Comparison of ENCODE assay signal across 1 cellular context in the genomic region with DNA sequence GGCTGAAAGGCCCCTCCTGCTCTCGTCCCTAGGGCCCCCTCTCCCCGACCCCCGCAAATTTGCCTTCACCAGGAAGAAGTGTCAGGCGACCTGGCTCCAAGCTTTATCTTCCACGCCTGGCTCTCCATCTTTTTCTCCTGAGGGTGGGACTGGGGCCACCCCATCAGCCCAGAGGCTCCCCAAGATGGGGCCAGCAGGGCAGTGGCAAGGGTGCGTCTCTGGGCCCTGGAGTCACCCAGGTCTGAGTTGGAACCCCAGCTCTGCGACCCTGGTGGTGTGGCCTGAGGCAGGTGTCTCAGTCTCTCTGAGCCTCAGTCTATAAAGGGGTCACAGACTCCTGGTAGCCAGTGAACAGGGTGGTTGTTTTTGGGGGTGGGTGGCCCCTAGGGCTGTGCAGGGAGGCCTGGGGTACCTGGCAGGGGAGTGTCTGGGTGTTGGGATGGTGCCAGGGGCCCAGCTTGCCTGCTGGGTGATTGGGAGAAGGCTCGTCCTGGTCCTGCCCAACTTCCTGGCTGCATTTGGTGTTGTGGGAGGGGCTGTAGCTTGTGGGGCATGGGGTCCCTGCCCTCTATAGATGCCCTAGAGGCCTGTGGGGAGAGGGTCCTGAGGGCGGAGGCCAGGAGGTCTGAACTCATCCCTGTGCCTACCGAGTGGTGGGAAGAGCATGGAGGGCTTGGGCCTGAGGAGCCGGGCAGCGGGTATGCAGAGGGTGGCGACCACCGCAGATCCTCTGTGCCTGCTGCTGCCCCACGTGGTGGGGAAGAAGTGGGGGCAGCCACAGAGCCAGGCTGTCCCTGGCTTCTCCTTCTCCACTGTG.
TF ChIP-seq lines count a peak whose summit lies in the region.

No MANE protein-coding gene starts in this region.

TF ChIP-seq in GM23338, 12 proteins besides CTCF, POLR2A, EP300 and RAD21:
- TF ChIP-seq, protein P1, sequence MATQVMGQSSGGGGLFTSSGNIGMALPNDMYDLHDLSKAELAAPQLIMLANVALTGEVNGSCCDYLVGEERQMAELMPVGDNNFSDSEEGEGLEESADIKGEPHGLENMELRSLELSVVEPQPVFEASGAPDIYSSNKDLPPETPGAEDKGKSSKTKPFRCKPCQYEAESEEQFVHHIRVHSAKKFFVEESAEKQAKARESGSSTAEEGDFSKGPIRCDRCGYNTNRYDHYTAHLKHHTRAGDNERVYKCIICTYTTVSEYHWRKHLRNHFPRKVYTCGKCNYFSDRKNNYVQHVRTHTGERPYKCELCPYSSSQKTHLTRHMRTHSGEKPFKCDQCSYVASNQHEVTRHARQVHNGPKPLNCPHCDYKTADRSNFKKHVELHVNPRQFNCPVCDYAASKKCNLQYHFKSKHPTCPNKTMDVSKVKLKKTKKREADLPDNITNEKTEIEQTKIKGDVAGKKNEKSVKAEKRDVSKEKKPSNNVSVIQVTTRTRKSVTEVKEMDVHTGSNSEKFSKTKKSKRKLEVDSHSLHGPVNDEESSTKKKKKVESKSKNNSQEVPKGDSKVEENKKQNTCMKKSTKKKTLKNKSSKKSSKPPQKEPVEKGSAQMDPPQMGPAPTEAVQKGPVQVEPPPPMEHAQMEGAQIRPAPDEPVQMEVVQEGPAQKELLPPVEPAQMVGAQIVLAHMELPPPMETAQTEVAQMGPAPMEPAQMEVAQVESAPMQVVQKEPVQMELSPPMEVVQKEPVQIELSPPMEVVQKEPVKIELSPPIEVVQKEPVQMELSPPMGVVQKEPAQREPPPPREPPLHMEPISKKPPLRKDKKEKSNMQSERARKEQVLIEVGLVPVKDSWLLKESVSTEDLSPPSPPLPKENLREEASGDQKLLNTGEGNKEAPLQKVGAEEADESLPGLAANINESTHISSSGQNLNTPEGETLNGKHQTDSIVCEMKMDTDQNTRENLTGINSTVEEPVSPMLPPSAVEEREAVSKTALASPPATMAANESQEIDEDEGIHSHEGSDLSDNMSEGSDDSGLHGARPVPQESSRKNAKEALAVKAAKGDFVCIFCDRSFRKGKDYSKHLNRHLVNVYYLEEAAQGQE (IDR thresholded peaks at IDR 0.05; ENCODE audit: unreplicated experiment): no peak
- TF ChIP-seq ZNF331 (CRISPR knock-in tag; IDR thresholded peaks at IDR 0.05; ENCODE audit: low read depth) (no peak), EZH2phosphoT487 (IDR thresholded peaks at IDR 0.05; ENCODE audit: unreplicated experiment) (no peak), ZNF114 (CRISPR knock-in tag; IDR thresholded peaks at IDR 0.05) (no peak)
